23 cellular contexts compared by ENCODE assay signal in genomic region chr3:114929971-114930732, GRCh38.
"Had no signal": no experiment of that assay in that cellular context is flagged by ENCODE, and none has a peak within 500 bp of the region (broad histone marks: within the 10 kb centered on the region; RNA-seq: fewer than 3 reads in every experiment).

No MANE protein-coding gene starts in this region.

- H3K4me1 ChIP-seq: body of pancreas, lower lobe of right lung, pancreas had no signal

- DNase-seq: activated CD4-positive, alpha-beta T cell treated with anti-CD3 and anti-CD28 coated beads, Interleukin-2, amount 10 ng/mL, durations not matched to agents 24 days and 14 days; activated CD8-positive, alpha-beta memory T cell treated with anti-CD3 and anti-CD28 coated beads, Interleukin-2, amount 50 U/mL, for 4 hours; activated CD8-positive, alpha-beta T cell treated with anti-CD3 and anti-CD28 coated beads, Interleukin-2, amount 10 ng/mL, durations not matched to agents 7 days and 5 days; activated effector memory CD4-positive, alpha-beta T cell treated with anti-CD3 and anti-CD28 coated beads, Interleukin-2, amount 50 U/mL, for 16 hours; activated T-cell treated with anti-CD3 and anti-CD28 coated beads, Interleukin-2, amount 50 U/mL, for 48 hours; amygdala; body of pancreas; effector memory CD4-positive, alpha-beta T cell; left colon; lower lobe of right lung; stimulated activated CD4-positive, alpha-beta T cell treated with anti-CD3 and anti-CD28 coated beads, Interleukin-15, amount 100 ng/mL, for 24 hours; stimulated activated CD4-positive, alpha-beta T cell treated with anti-CD3 and anti-CD28 coated beads, Interleukin-4, amount 100 ng/mL, for 1 hour; stimulated activated naive CD4-positive, alpha-beta T cell; SW 1271 had no signal

- H3K9me3 ChIP-seq: body of pancreas, lower lobe of right lung, pancreas, tibial nerve had no signal

- H3K4me3 ChIP-seq: body of pancreas, lower lobe of right lung, pancreas, tibial nerve had no signal

- H3K27ac ChIP-seq: body of pancreas, epithelial cell of prostate, lower lobe of right lung, pancreas, tibial nerve had no signal

- H3K36me3 ChIP-seq: lower lobe of right lung, pancreas had no signal

- H3K27ac Mint-ChIP-seq: activated CD4-positive, alpha-beta T cell treated with anti-CD3 and anti-CD28 coated beads, Interleukin-2, amount 10 ng/mL, durations not matched to agents 24 days and 14 days; activated CD8-positive, alpha-beta T cell treated with anti-CD3 and anti-CD28 coated beads, Interleukin-2, amount 10 ng/mL, durations not matched to agents 7 days and 5 days; activated naive CD4-positive, alpha-beta T cell treated with anti-CD3 and anti-CD28 coated beads, Interleukin-2, amount 50 U/mL, for 24 hours; dendritic cell treated with granulocyte-macrophage colony-stimulating factor and Interleukin-4, amounts not matched to agents 40 ng/mL and 50 ng/mL, for 4 days; mesothelial cell of epicardium; WTC11 had no signal

- H3K9me3 Mint-ChIP-seq: central memory CD8-positive, alpha-beta T cell had no signal

- H3K36me3 Mint-ChIP-seq: WTC11 had no signal

- ATAC-seq: activated CD8-positive, alpha-beta T cell treated with anti-CD3 and anti-CD28 coated beads, Interleukin-2, amount 10 ng/mL, durations not matched to agents 7 days and 5 days; body of pancreas; left colon; lower lobe of right lung; pancreas; WTC11 had no signal

- FAIRE-seq: pancreas, TTC549 had no signal

- H3K27me3 Mint-ChIP-seq: activated CD4-positive, alpha-beta T cell treated with anti-CD3 and anti-CD28 coated beads, Interleukin-2, amount 10 ng/mL, durations not matched to agents 24 days and 14 days; activated naive CD4-positive, alpha-beta T cell treated with anti-CD3 and anti-CD28 coated beads, Interleukin-2, amount 50 U/mL, for 24 hours; central memory CD8-positive, alpha-beta T cell; dendritic cell treated with granulocyte-macrophage colony-stimulating factor and Interleukin-4, amounts not matched to agents 40 ng/mL and 50 ng/mL, for 4 days had no signal

- H3K27me3 ChIP-seq: body of pancreas, pancreas, tibial nerve had no signal

- H3K4me3 Mint-ChIP-seq: activated CD4-positive, alpha-beta T cell treated with anti-CD3 and anti-CD28 coated beads, Interleukin-2, amount 10 ng/mL, durations not matched to agents 24 days and 14 days; activated CD8-positive, alpha-beta T cell treated with anti-CD3 and anti-CD28 coated beads, Interleukin-2, amount 10 ng/mL, durations not matched to agents 7 days and 5 days; activated naive CD4-positive, alpha-beta T cell treated with anti-CD3 and anti-CD28 coated beads, Interleukin-2, amount 50 U/mL, for 24 hours; central memory CD8-positive, alpha-beta T cell; dendritic cell treated with granulocyte-macrophage colony-stimulating factor and Interleukin-4, amounts not matched to agents 40 ng/mL and 50 ng/mL, for 4 days; mesothelial cell of epicardium; WTC11 had no signal

- H3K4me1 Mint-ChIP-seq: activated naive CD4-positive, alpha-beta T cell treated with anti-CD3 and anti-CD28 coated beads, Interleukin-2, amount 50 U/mL, for 24 hours; mesothelial cell of epicardium had no signal
